Comparison of ENCODE assay signal across 9 cellular contexts in genomic region chr1:154568165-154568815, GRCh38. TPM values are rescaled to one million over a fixed set of nuclear protein-coding genes. Genes with fewer than 3 reads are reported as not detected.
DNase-seq lines count a peak whose midpoint lies in the region; ATAC-seq and TF ChIP-seq lines count a peak whose summit lies in the region.
"Had no signal": no experiment of that assay in that cellular context is flagged by ENCODE, and none has a peak within 500 bp of the region (broad histone marks: within the 10 kb centered on the region; RNA-seq: fewer than 3 reads in every experiment).

No MANE protein-coding gene starts in this region.

- H3K4me3 ChIP-seq in BLaER1: no peak overlapping the region
- H3K4me3 ChIP-seq in HUES6 (ENCODE audit: low read depth, low read length): peak overlapping the region; percentile 60
- peak overlapping the region; percentile 8 to 73 (median 59) for H3K4me3 ChIP-seq in dorsolateral prefrontal cortex
- no peak overlapping the region for H3K4me3 ChIP-seq in aorta (ENCODE audit: low read length in 2 of 2)

- H3K36me3 ChIP-seq in BLaER1: no peaks in the 10 kb centered on the region
- H3K36me3 ChIP-seq in HUES6 (ENCODE audit: control insufficient read depth, insufficient read depth, low read length): no peaks in the 10 kb centered on the region
- H3K36me3 ChIP-seq in aorta (ENCODE audit: control insufficient read depth in 1 of 2, insufficient read depth in 2 of 2, low read length in 1 of 2): no peaks in the 10 kb centered on the region
- H3K36me3 ChIP-seq: neutrophil had no signal

- peaks cover 32% of the 10 kb centered on the region for H3K27me3 ChIP-seq in BLaER1
- peaks cover 60% of the 10 kb centered on the region for H3K27me3 ChIP-seq in HUES6 (ENCODE audit: control insufficient read depth, insufficient read depth, low read length)
- H3K27me3 ChIP-seq in dorsolateral prefrontal cortex: no peaks in the 10 kb centered on the region
- H3K27me3 ChIP-seq in aorta (ENCODE audit: control insufficient read depth in 1 of 2, insufficient read depth in 2 of 2, low read length in 1 of 2): no peaks in the 10 kb centered on the region

- H3K27ac Mint-ChIP-seq in nephron progenitor cell: no peak overlapping the region

- H3K4me3 Mint-ChIP-seq in nephron progenitor cell: peak overlapping the region; percentile 73

- H3K9me3 Mint-ChIP-seq in nephron progenitor cell: peaks cover 3% of the 10 kb centered on the region

- H3K9me3 ChIP-seq in BLaER1: no peaks in the 10 kb centered on the region
- no peaks in the 10 kb centered on the region for H3K9me3 ChIP-seq in HUES6 (ENCODE audit: control insufficient read depth, insufficient read depth, low read depth, low read length)
- H3K9me3 ChIP-seq in aorta (ENCODE audit: control insufficient read depth, low read length): no peaks in the 10 kb centered on the region
- H3K9me3 ChIP-seq: neutrophil had no signal

- H3K4me1 ChIP-seq in BLaER1: peaks cover 18% of the 10 kb centered on the region
- peaks cover 15% of the 10 kb centered on the region; the same call in 1 of the 2 replicates for H3K4me1 ChIP-seq in HUES6 (ENCODE audit: control insufficient read depth, insufficient read depth, low read length)
- no peaks in the 10 kb centered on the region for H3K4me1 ChIP-seq in aorta (ENCODE audit: control insufficient read depth in 1 of 2, insufficient read depth in 2 of 2, low read length in 2 of 2)

- no peak for DNase-seq in dorsolateral prefrontal cortex
- DNase-seq in nephron progenitor cell: no peak
- no peak for DNase-seq in NK-92 treated with Interleukin-12 subunit alpha and Interleukin-12 subunit beta, amount 100 ng/mL, for 24 hours (lab: John Stamatoyannopoulos, UW)
- DNase-seq in NCI-H2081 treated with DMSO at 0.1 percent for 48 hours (lab: John Stamatoyannopoulos, UW): no peak
- DNase-seq in aorta: no peak

- H4K20me1 ChIP-seq in BLaER1: peaks cover 25% of the 10 kb centered on the region; the same call in 1 of the 2 replicates

- H3K4me2 ChIP-seq in BLaER1: peak overlapping the region; percentile 82

- H3K27ac ChIP-seq in BLaER1 (no peak overlapping the region), HUES6 (ENCODE audit: low read depth, low read length) (no peak overlapping the region), dorsolateral prefrontal cortex (peak overlapping the region in 15 of 59 donors; percentile 2 to 74 (median 28)), aorta (ENCODE audit: low read depth in 1 of 2, low read length in 2 of 2) (no peak overlapping the region)
- H3K27ac ChIP-seq: neutrophil had no signal

- TF ChIP-seq CTCF in dorsolateral prefrontal cortex (IDR thresholded peaks at IDR 0.05 in 54 of 56, conservative IDR thresholded peaks at IDR 0.05 in 2 of 56; ENCODE audit: low read depth in 1 of 56, partially characterized antibody in 56 of 56): peak in 1 of 56 donors; percentile 1
- no peak for TF ChIP-seq CTCF in nephron progenitor cell (IDR thresholded peaks at IDR 0.05)

- H3K4me1 Mint-ChIP-seq in nephron progenitor cell: peaks cover 22% of the 10 kb centered on the region

- intact Hi-C loops in dorsolateral prefrontal cortex (cut with DNase I) (loop anchor here in 1 of 2 donors (5.0 to 10.0 kb wide), 2 partner anchors 59 to 597 kb away; no protein-coding TSS in a partner anchor), aorta (cut with DNase I) (loop anchor here in 1 of 2 donors (5.0 kb wide), 1 partner anchor 194 kb away; no protein-coding TSS in a partner anchor)

- H3K36me3 Mint-ChIP-seq in nephron progenitor cell (ENCODE audit: low read depth): no peaks in the 10 kb centered on the region

- ATAC-seq in HG02981 (IDR thresholded peaks at IDR 0.05; ENCODE audit: unreplicated experiment): no peak
- ATAC-seq in aorta (ENCODE audit: low FRiP score): no peak

- WGBS in aorta, 2 donors: 30 to 33% methylated on average over 17 of the region's 17 CpGs

- peaks cover 68% of the 10 kb centered on the region for H3K27me3 Mint-ChIP-seq in nephron progenitor cell (ENCODE audit: low read depth, poor library complexity)

- H3K9ac ChIP-seq in BLaER1: no peak overlapping the region
- no peak overlapping the region for H3K9ac ChIP-seq in HUES6 (ENCODE audit: low read length)

RNA-seq across cellular contexts. Expression of gene CHRNB2, which starts 0.7 kb away (rescaled TPM):
- total RNA-seq in dorsolateral prefrontal cortex: 10 to 100 TPM in 119 of 120 experiments, 1 to 10 TPM in 1; 10.0 to 43.4 (median 29.1) TPM
- not detected for total RNA-seq in aorta
- polyA plus RNA-seq in aorta: under 1 TPM in 1 of 2 donors, not detected in 1; 0.08 TPM

RNA-seq across cellular contexts. Expression of gene UBE2Q1, which starts 9.8 kb away (rescaled TPM):
- 100 to 1,000 TPM in 71 of 120 experiments, 10 to 100 TPM in 49; 55.7 to 144 (median 103) TPM for total RNA-seq in dorsolateral prefrontal cortex
- total RNA-seq in aorta: 10 to 100 TPM; 55.5 to 63.9 TPM
- polyA plus RNA-seq in aorta: 10 to 100 TPM; 25.5 to 34.4 TPM

RNA-seq across cellular contexts. Expression of gene ADAR, which starts 39.7 kb away (rescaled TPM):
- 100 to 1,000 TPM; 152 to 335 (median 225) TPM for total RNA-seq in dorsolateral prefrontal cortex
- 100 to 1,000 TPM; 125 to 138 TPM for total RNA-seq in aorta
- 10 to 100 TPM; 22.9 to 33.7 TPM for polyA plus RNA-seq in aorta

Comparison
In these comparisons a context has a peak if more than half of its experiments do, and no peak if none do; other contexts are left out.
1. H3K4me3 ChIP-seq: peak in HUES6 (single experiment) and dorsolateral prefrontal cortex (59 of 59); none in BLaER1 (single experiment) and aorta (0 of 2).
2. RNA of gene CHRNB2, which starts 0.7 kb away (total RNA-seq): 10.0 to 43.4 TPM in dorsolateral prefrontal cortex; not detected in aorta; every median in the first group is over 10 times any median in the second.